In the genomic region with DNA sequence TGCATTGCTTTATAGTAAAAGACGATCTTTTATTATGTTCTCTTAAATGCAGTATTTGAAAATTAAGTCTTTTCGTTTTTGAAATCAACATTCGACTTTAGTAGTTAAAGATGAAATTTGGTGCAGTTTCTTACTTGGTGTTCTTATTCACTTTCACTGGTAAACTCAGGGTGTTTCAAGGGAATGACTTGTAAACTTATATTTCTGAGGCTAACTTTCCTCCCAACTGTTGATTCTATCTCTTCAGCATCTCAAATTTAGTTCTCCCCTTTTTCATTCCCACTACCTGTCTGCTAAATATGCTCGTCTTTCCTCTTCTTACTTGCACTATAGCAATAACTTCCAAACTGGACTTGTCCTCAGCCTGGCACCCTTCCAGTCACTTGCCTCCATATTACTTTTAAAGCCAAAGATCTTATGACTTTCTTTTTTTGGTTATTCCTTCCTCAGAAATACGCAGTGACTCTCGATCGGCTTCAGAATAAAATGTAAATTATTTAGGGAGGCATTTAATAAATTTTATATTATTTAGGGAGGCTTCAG, we compare ENCODE assay signal across 8 cellular contexts. TPM values are rescaled to one million over a fixed set of nuclear protein-coding genes. Genes with fewer than 3 reads are reported as not detected.
A peak's percentile ranks its signal among the peaks of the same experiment; 100 is the strongest.
DNase-seq lines count a peak whose midpoint lies in the region; ATAC-seq, FAIRE-seq and TF ChIP-seq lines count a peak whose summit lies in the region.

No MANE protein-coding gene starts in this region.

- no peak overlapping the region for H3K4ac ChIP-seq in IMR-90 (ENCODE audit: low read depth, low read length)

- TF ChIP-seq CTCF in AG04450 (IDR thresholded peaks at IDR 0.05; ENCODE audit: low read depth, low read length) (no peak), IMR-90 (conservative IDR thresholded peaks at IDR 0.05; ENCODE audit: low read depth, low read length) (no peak), bronchial epithelial cell (IDR thresholded peaks at IDR 0.05; ENCODE audit: insufficient read depth, low read length, severe bottlenecking) (no peak)

- 83% methylated on average over 1 of the region's 7 CpGs; no CpG with 5 or more reads in 1 of the 2 experiments for WGBS in IMR-90 (ENCODE audit: extremely low coverage in 2 of 2, insufficient read length in 1 of 2), 2 experiments

- H3K27ac ChIP-seq in AG04450 (ENCODE audit: low read depth, low read length) (no peak overlapping the region), IMR-90 (ENCODE audit: insufficient read depth, low read length) (no peak overlapping the region)

- no peak for TF ChIP-seq POLR2A in IMR-90 (IDR thresholded peaks at IDR 0.05; ENCODE audit: low read depth, low read length)
- no peak for TF ChIP-seq POLR2A in GM12892 (IDR thresholded peaks at IDR 0.05; ENCODE audit: low read depth, low read length)

- peak overlapping the region; percentile 65; the same call in 1 of the 2 replicates for H3K23ac ChIP-seq in IMR-90 (ENCODE audit: low read depth, low read length)

- CTCF ChIA-PET in AG04450 (lab: Charles Lee) (no interaction called here), IMR-90 (lab: Yijun Ruan, JAX) (interaction anchor here (0.5 kb wide), 1 partner anchor 17 kb away, joined by 3 read pairs; no protein-coding TSS in a partner anchor)

- H3K4me3 ChIP-seq in AG04450 (ENCODE audit: low read depth, low read length): peak overlapping the region; percentile 96
- H3K4me3 ChIP-seq in IMR-90 (ENCODE audit: insufficient read depth, low read depth, low read length): peak overlapping the region; percentile 94
- H3K4me3 ChIP-seq in bronchial epithelial cell (ENCODE audit: low read depth, low read length): peak overlapping the region; percentile 91
- H3K4me3 ChIP-seq in mononuclear cell (ENCODE audit: low read length): peak overlapping the region; percentile 84

- H4K20me1 ChIP-seq in IMR-90 (ENCODE audit: insufficient read depth, low read length): no peaks in the 10 kb centered on the region

- H4K8ac ChIP-seq in IMR-90 (ENCODE audit: low read depth in 2 of 2, low read length in 2 of 2): no peak overlapping the region; a peak in 1 of 4 replicates

- no peak overlapping the region for H4K91ac ChIP-seq in IMR-90 (ENCODE audit: insufficient read depth, low read depth, low read length)

- H2BK120ac ChIP-seq in IMR-90 (ENCODE audit: low read depth, low read length): no peak overlapping the region

- no peak for FAIRE-seq in bronchial epithelial cell (lab: Jason Lieb, UNC)
- no peak for FAIRE-seq in GM12892 (lab: Jason Lieb, UNC)

- no peak for TF ChIP-seq RAD21 in IMR-90 (IDR thresholded peaks at IDR 0.05; ENCODE audit: low read length)

- H3K9me1 ChIP-seq in IMR-90 (ENCODE audit: insufficient read depth, low read length): peaks cover 6% of the 10 kb centered on the region

- H2AFZ ChIP-seq in IMR-90 (replicated peaks; ENCODE audit: low read length, poor library complexity): no peak overlapping the region

- no peak overlapping the region for H3K18ac ChIP-seq in IMR-90 (ENCODE audit: low read depth, low read length)

- no peak overlapping the region for H2AK5ac ChIP-seq in IMR-90 (ENCODE audit: low read depth, low read length)

- in situ Hi-C loops in IMR-90 (cut with MboI; ENCODE audit: low sequenced_read_pairs): no loop called here

- H3K36me3 ChIP-seq in IMR-90 (ENCODE audit: control insufficient read depth, insufficient read depth, low read length) (no peaks in the 10 kb centered on the region; the same call in 1 of the 2 replicates), bronchial epithelial cell (ENCODE audit: control insufficient read depth, insufficient read depth, low read length) (no peaks in the 10 kb centered on the region)

- peaks cover 4% of the 10 kb centered on the region for H3K4me1 ChIP-seq in IMR-90 (ENCODE audit: control insufficient read depth, insufficient read depth, low read length)
- peaks cover 15% of the 10 kb centered on the region for H3K4me1 ChIP-seq in mononuclear cell (ENCODE audit: insufficient read depth, low read length)

- DNase-seq in AG04450 (ENCODE audit: low read depth, low spot score) (no peak), IMR-90 (no peak), bronchial epithelial cell (ENCODE audit: low read depth) (peak; percentile 13), GOT3 (lab: John Stamatoyannopoulos, UW) (no peak), GM12892 (ENCODE audit: insufficient read length) (no peak), HuH-7.5 (ENCODE audit: low spot score) (no peak)
- no peak for DNase-seq in stimulated activated CD4-positive, alpha-beta T cell treated with anti-CD3 and anti-CD28 coated beads, Interleukin-4, amount 100 ng/mL, for 4 hours

- H3K9me3 ChIP-seq in AG04450 (ENCODE audit: control insufficient read depth, insufficient read depth, low read length): no peaks in the 10 kb centered on the region; the same call in 1 of the 2 replicates
- no peaks in the 10 kb centered on the region for H3K9me3 ChIP-seq in IMR-90 (ENCODE audit: control insufficient read depth, insufficient read depth, low read length)
- H3K9me3 ChIP-seq in mononuclear cell (ENCODE audit: low read depth, low read length): no peaks in the 10 kb centered on the region

- 0 out of 2 replicates have a peak overlapping the region, but pooled peaks have one; percentile 7 for H3K14ac ChIP-seq in IMR-90 (replicated peaks; ENCODE audit: low read depth, low read length)

- no peak for ATAC-seq in IMR-90 (ENCODE audit: low read depth)

- no peak overlapping the region for H2BK5ac ChIP-seq in IMR-90 (ENCODE audit: low read depth, low read length, poor library complexity, severe bottlenecking)

- 0 out of 2 replicates have a peak overlapping the region, but pooled peaks have one; percentile 7 for H3K56ac ChIP-seq in IMR-90 (ENCODE audit: extremely low read depth, insufficient read depth, low read length)

- intact Hi-C loops in IMR-90 (cut with micrococcal nuclease): loop anchor here (2.0 kb wide), 1 partner anchor 162 kb away; no protein-coding TSS in a partner anchor

- H2AK9ac ChIP-seq in IMR-90 (replicated peaks; ENCODE audit: low read depth, low read length, poor library complexity): no peak overlapping the region

- H3K79me1 ChIP-seq in IMR-90 (ENCODE audit: low read depth in 1 of 2, low read length in 2 of 2): peaks cover 8 to 27% of the 10 kb centered on the region in 2 experiments; a peak in 3 of 4 replicates

- no peak overlapping the region for H2BK15ac ChIP-seq in IMR-90 (ENCODE audit: low read depth, low read length)

- no peak overlapping the region for H4K5ac ChIP-seq in IMR-90 (ENCODE audit: low read depth, low read length)

- POLR2A ChIA-PET in AG04450 (lab: Yijun Ruan, JAX) (interaction anchor here (1.0 to 1.3 kb wide), 4 partner anchors 7 to 67 kb away, joined by 3 to 7 read pairs (median 4); a partner anchor contains a TSS), IMR-90 (lab: Charles Lee; ENCODE audit: unreplicated experiment) (interaction anchor here (0.9 kb wide), 1 partner anchor 16 kb away, joined by 3 read pairs; no protein-coding TSS in a partner anchor)

- H3K4me2 ChIP-seq in IMR-90 (ENCODE audit: low read depth, low read length): peak overlapping the region; percentile 95

- peak overlapping the region; percentile 86; the same call in 1 of the 2 replicates for H3K9ac ChIP-seq in IMR-90 (ENCODE audit: low read depth, low read length)

- H3K27me3 ChIP-seq in AG04450 (ENCODE audit: control insufficient read depth, insufficient read depth, low read length): no peaks in the 10 kb centered on the region
- no peaks in the 10 kb centered on the region for H3K27me3 ChIP-seq in IMR-90 (ENCODE audit: control insufficient read depth, insufficient read depth, low read length)
- no peaks in the 10 kb centered on the region for H3K27me3 ChIP-seq in bronchial epithelial cell (ENCODE audit: control insufficient read depth, insufficient read depth, low read length)
- H3K27me3 ChIP-seq in mononuclear cell (ENCODE audit: insufficient read depth, low read length): no peaks in the 10 kb centered on the region

- H2BK20ac ChIP-seq in IMR-90 (ENCODE audit: low read depth, low read length): no peak overlapping the region

- dilution Hi-C loops in IMR-90 (cut with HindIII; ENCODE audit: low sequenced_read_pairs, unreplicated experiment): no loop called here

- no TSS peak for BruUV-seq in IMR-90 (replicated peaks; lab: Mats Ljungman, UMichigan)

TF ChIP-seq in IMR-90, 13 proteins besides CTCF, POLR2A, EP300 and RAD21:
- TF ChIP-seq RFX5 (IDR thresholded peaks at IDR 0.05; ENCODE audit: low read depth, low read length) (no peak), MXI1 (IDR thresholded peaks at IDR 0.05; ENCODE audit: borderline replicate concordance, low read depth, low read length) (no peak)

RNA-seq across cellular contexts. Expression of a gene that starts 1.0 kb away (rescaled TPM):
- polyA plus RNA-seq in AG04450 (2011; rRNA removed) (8.5 and 12.6 TPM in 2 replicates), IMR-90 (2012; rRNA removed) (6.8 and 9.6 TPM in 2 replicates)
- polyA minus RNA-seq in AG04450 (2011; rRNA and poly(A)+ RNA removed): 2.5 and 5.6 TPM in 2 replicates
- total RNA-seq in IMR-90 (2012; rRNA removed) (13.6 and 34.4 TPM in 2 replicates), bronchial epithelial cell (25.3 and 27.3 TPM in 2 replicates), mononuclear cell (31.0 TPM)
- 2.0 and 3.5 TPM in 2 replicates for polyA plus RNA-seq in IMR-90 (2012; cell fraction: cytosol; rRNA removed)
- 5.3 and 18.2 TPM in 2 replicates for polyA plus RNA-seq in IMR-90 (2012; cell fraction: nucleus; rRNA removed; ENCODE audit: low replicate concordance)
- 18.0 TPM for polyA plus RNA-seq in GM12892 (2012; ENCODE audit: missing spikeins)
